In genomic region chr18:29840101-29840500, GRCh38 we compare ENCODE assay signal across 15 cellular contexts.
DNase-seq lines count a peak whose midpoint lies in the region; ATAC-seq and TF ChIP-seq lines count a peak whose summit lies in the region.
"Had no signal": no experiment of that assay in that cellular context is flagged by ENCODE, and none has a peak within 500 bp of the region (broad histone marks: within the 10 kb centered on the region; RNA-seq: fewer than 3 reads in every experiment).

No MANE protein-coding gene starts in this region.

- no peak overlapping the region for H2AFZ ChIP-seq in mesenchymal stem cell (ENCODE audit: low read depth, low read length)

- no peak for ATAC-seq in effector memory CD8-positive, alpha-beta T cell (replicated peaks)
- ATAC-seq in HG03108 (IDR thresholded peaks at IDR 0.05; ENCODE audit: unreplicated experiment), result no peak
- ATAC-seq: CD8-positive, alpha-beta T cell; left ventricle myocardium superior had no signal

- no peak overlapping the region for H3K4ac ChIP-seq in mesenchymal stem cell (ENCODE audit: low read depth in 1 of 2, low read length in 2 of 2)

- no peak for TF ChIP-seq CTCF in cardiac fibroblast (IDR thresholded peaks at IDR 0.05; ENCODE audit: low read depth, low read length)
- no peak for TF ChIP-seq CTCF in CD14-positive monocyte (IDR thresholded peaks at IDR 0.05)

- H3K18ac ChIP-seq in mesenchymal stem cell (ENCODE audit: low read depth in 1 of 2, low read length in 2 of 2), result no peak overlapping the region

- no peak overlapping the region for H4K8ac ChIP-seq in mesenchymal stem cell (ENCODE audit: low read length)

- no peak overlapping the region for H2AK5ac ChIP-seq in mesenchymal stem cell (ENCODE audit: low read length, severe bottlenecking)

- H2BK15ac ChIP-seq in mesenchymal stem cell (ENCODE audit: low read depth, poor library complexity, severe bottlenecking), result no peak overlapping the region

- no peaks in the 10 kb centered on the region for H3K9me3 ChIP-seq in mesenchymal stem cell (ENCODE audit: control insufficient read depth, low read length)

- H3K4me2 ChIP-seq in mesenchymal stem cell (ENCODE audit: low read length, poor library complexity, severe bottlenecking), result no peak overlapping the region

- H3K14ac ChIP-seq in mesenchymal stem cell (ENCODE audit: low read length in 2 of 2), result no peak overlapping the region

- H3K4me3 ChIP-seq in cardiac fibroblast (replicated peaks in 1 of 2; ENCODE audit: low read depth in 2 of 2, low read length in 2 of 2), result no peak overlapping the region
- no peak overlapping the region for H3K4me3 ChIP-seq in mesenchymal stem cell (ENCODE audit: insufficient read depth in 1 of 2, low read depth in 1 of 2, low read length in 2 of 2)

- peaks cover 0 to 1% (median 0%) of the 10 kb centered on the region in 3 donors for H3K27me3 Mint-ChIP-seq in CD14-positive monocyte (ENCODE audit: low read depth in 3 of 3)
- no peaks in the 10 kb centered on the region for H3K27me3 Mint-ChIP-seq in effector memory CD8-positive, alpha-beta T cell
- H3K27me3 Mint-ChIP-seq: activated CD4-positive, alpha-beta memory T cell treated with anti-CD3 and anti-CD28 coated beads, Interleukin-2, amount 10 ng/mL, durations not matched to agents 7 days and 5 days had no signal

- no peak overlapping the region for H2BK120ac ChIP-seq in mesenchymal stem cell (ENCODE audit: low read depth, low read length)

- no peaks in the 10 kb centered on the region for H3K79me1 ChIP-seq in mesenchymal stem cell (replicated peaks; ENCODE audit: low read length, poor library complexity, severe bottlenecking)

- no peak overlapping the region for H2BK5ac ChIP-seq in mesenchymal stem cell (ENCODE audit: low read depth, low read length, poor library complexity, severe bottlenecking)

- no peak overlapping the region for H2BK12ac ChIP-seq in mesenchymal stem cell (ENCODE audit: low read length in 2 of 2)

- no peaks in the 10 kb centered on the region for H3K4me1 ChIP-seq in mesenchymal stem cell (ENCODE audit: control insufficient read depth, insufficient read depth, low read depth, low read length)

- H3K36me3 Mint-ChIP-seq in CD14-positive monocyte, result no peaks in the 10 kb centered on the region
- no peaks in the 10 kb centered on the region for H3K36me3 Mint-ChIP-seq in effector memory CD8-positive, alpha-beta T cell (ENCODE audit: insufficient read depth)
- H3K36me3 Mint-ChIP-seq: CD8-positive, alpha-beta T cell had no signal

- no peaks in the 10 kb centered on the region for H3K4me1 Mint-ChIP-seq in CD14-positive monocyte
- H3K4me1 Mint-ChIP-seq in effector memory CD8-positive, alpha-beta T cell (ENCODE audit: low read depth in 2 of 2), result no peaks in the 10 kb centered on the region
- H3K4me1 Mint-ChIP-seq: activated CD4-positive, alpha-beta memory T cell treated with anti-CD3 and anti-CD28 coated beads, Interleukin-2, amount 10 ng/mL, durations not matched to agents 7 days and 5 days had no signal

- peak; percentile 39 for DNase-seq in EH (ENCODE audit: low read depth)
- DNase-seq in M059J (ENCODE audit: low read depth), result peak; percentile 73
- DNase-seq in cardiac fibroblast (ENCODE audit: low read depth in 2 of 2), result peak; percentile 44 to 86
- DNase-seq in mesenchymal stem cell, result peak; percentile 62
- no peak for DNase-seq in CD14-positive monocyte (ENCODE audit: low spot score)
- DNase-seq in NCI-H1092 (lab: John Stamatoyannopoulos, UW), result no peak
- DNase-seq in effector memory CD8-positive, alpha-beta T cell, result no peak
- DNase-seq: activated CD4-positive, alpha-beta memory T cell treated with anti-CD3 and anti-CD28 coated beads, Interleukin-2, amount 10 ng/mL, durations not matched to agents 7 days and 5 days; activated gamma-delta T cell; CD8-positive, alpha-beta T cell; head of caudate nucleus; left ventricle myocardium superior; T-helper 9 cell had no signal

- no peaks in the 10 kb centered on the region for H3K27me3 ChIP-seq in mesenchymal stem cell (ENCODE audit: control insufficient read depth in 1 of 2, insufficient read depth in 1 of 2, low read length in 2 of 2)

- H3K9ac ChIP-seq in mesenchymal stem cell (ENCODE audit: low read length), result no peak overlapping the region

- H3K9me3 Mint-ChIP-seq in CD14-positive monocyte, result peaks cover 0 to 6% (median 0%) of the 10 kb centered on the region in 7 donors
- peaks cover 4 to 6% of the 10 kb centered on the region in 2 donors for H3K9me3 Mint-ChIP-seq in effector memory CD8-positive, alpha-beta T cell

- H3K23ac ChIP-seq in mesenchymal stem cell (ENCODE audit: low read length in 2 of 2), result no peak overlapping the region

- H3K27ac ChIP-seq in mesenchymal stem cell (ENCODE audit: low read length, poor library complexity, severe bottlenecking), result no peak overlapping the region

- no peak overlapping the region for H3K4me3 Mint-ChIP-seq in CD14-positive monocyte
- H3K4me3 Mint-ChIP-seq in effector memory CD8-positive, alpha-beta T cell, result no peak overlapping the region
- H3K4me3 Mint-ChIP-seq: activated CD4-positive, alpha-beta memory T cell treated with anti-CD3 and anti-CD28 coated beads, Interleukin-2, amount 10 ng/mL, durations not matched to agents 7 days and 5 days; CD8-positive, alpha-beta T cell; neural crest cell had no signal

- no peak overlapping the region for H4K91ac ChIP-seq in mesenchymal stem cell (ENCODE audit: low read length)

- intact Hi-C loops in CD14-positive monocyte (cut with micrococcal nuclease), result no loop called here

- no peak overlapping the region for H3K27ac Mint-ChIP-seq in CD14-positive monocyte
- H3K27ac Mint-ChIP-seq in effector memory CD8-positive, alpha-beta T cell, result no peak overlapping the region
- H3K27ac Mint-ChIP-seq: activated CD4-positive, alpha-beta memory T cell treated with anti-CD3 and anti-CD28 coated beads, Interleukin-2, amount 10 ng/mL, durations not matched to agents 7 days and 5 days; CD8-positive, alpha-beta T cell had no signal

- no peaks in the 10 kb centered on the region for H3K36me3 ChIP-seq in mesenchymal stem cell (ENCODE audit: control insufficient read depth in 1 of 2, insufficient read depth in 2 of 2, low read depth in 1 of 2, low read length in 2 of 2)

Comparison
In these comparisons a context has a peak if more than half of its experiments do, and no peak if none do; other contexts are left out.
1. DNase-seq: peak in EH (single experiment), M059J (single experiment), cardiac fibroblast (2 of 2) and mesenchymal stem cell (single experiment); none in CD14-positive monocyte (single experiment), NCI-H1092 (single experiment) and effector memory CD8-positive, alpha-beta T cell (0 of 3).